26 cellular contexts compared by ENCODE assay signal in the genomic region with DNA sequence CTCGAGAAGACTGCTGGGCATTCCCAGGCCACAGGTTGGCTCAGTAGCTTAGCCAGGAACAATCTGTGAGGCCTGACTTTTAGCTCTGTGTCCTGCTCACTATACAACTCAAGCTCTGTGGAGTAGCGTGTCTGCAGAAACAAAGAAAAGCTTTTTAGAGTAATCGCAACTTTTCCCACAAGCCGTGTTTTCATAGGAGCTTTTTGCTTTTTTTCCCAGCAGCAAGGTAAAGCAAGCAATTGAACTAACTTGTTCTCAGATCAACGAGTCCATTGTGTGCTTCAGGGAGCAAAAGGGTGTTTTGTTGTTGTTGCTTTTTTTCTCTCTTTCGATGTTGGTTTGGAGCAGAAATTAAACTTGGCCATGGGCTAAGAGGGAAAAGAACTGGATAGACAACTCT.
"Had no signal": no experiment of that assay in that cellular context is flagged by ENCODE, and none has a peak within 500 bp of the region (broad histone marks: within the 10 kb centered on the region; RNA-seq: fewer than 3 reads in every experiment).

No MANE protein-coding gene starts in this region.

- ATAC-seq: activated CD8-positive, alpha-beta memory T cell treated with anti-CD3 and anti-CD28 coated beads, Interleukin-2, amount 10 ng/mL, durations not matched to agents 7 days and 5 days; WTC11 had no signal

- H3K27ac ChIP-seq: Peyer's patch, SJSA1 had no signal

- H3K4me3 Mint-ChIP-seq: activated CD8-positive, alpha-beta memory T cell treated with anti-CD3 and anti-CD28 coated beads, Interleukin-2, amount 10 ng/mL, durations not matched to agents 7 days and 5 days; activated naive CD4-positive, alpha-beta T cell treated with anti-CD3 and anti-CD28 coated beads for 36 hours; activated naive CD8-positive, alpha-beta T cell; activated T-cell treated with anti-CD3 and anti-CD28 coated beads, Interleukin-2, amount 50 U/mL, for 24 hours; IgD-negative memory B cell; T-helper 1 cell treated with Interleukin-12 subunit alpha and Interleukin-12 subunit beta and Interleukin-4 antibody, amounts not matched to agents 30 μg/mL and 1 μg/mL, for 36 hours; WTC11 had no signal

- H3K27me3 Mint-ChIP-seq: activated CD8-positive, alpha-beta memory T cell treated with anti-CD3 and anti-CD28 coated beads, Interleukin-2, amount 10 ng/mL, durations not matched to agents 7 days and 5 days; activated naive CD8-positive, alpha-beta T cell; activated T-cell treated with anti-CD3 and anti-CD28 coated beads, Interleukin-2, amount 50 U/mL, for 24 hours had no signal

- H3K36me3 Mint-ChIP-seq: IgD-negative memory B cell had no signal

- H3K4me1 ChIP-seq: Peyer's patch had no signal

- DNase-seq: activated CD4-positive, alpha-beta T cell treated with anti-CD3 and anti-CD28 coated beads for 48 hours; activated CD4-positive, alpha-beta T cell treated with anti-CD3 and anti-CD28 coated beads, Interleukin-2, amount 50 U/mL, for 4 hours; activated CD4-positive, CD25-positive, alpha-beta regulatory T cell treated with anti-CD3 and anti-CD28 coated beads, Interleukin-2, amount 50 U/mL, for 72 hours; activated CD8-positive, alpha-beta memory T cell treated with anti-CD3 and anti-CD28 coated beads, Interleukin-2, amount 10 ng/mL, durations not matched to agents 7 days and 5 days; activated effector memory CD4-positive, alpha-beta T cell treated with anti-CD3 and anti-CD28 coated beads, Interleukin-2, amount 50 U/mL, for 16 hours; activated naive CD4-positive, alpha-beta T cell treated with anti-CD3 and anti-CD28 coated beads for 36 hours; activated T-cell treated with anti-CD3 and anti-CD28 coated beads, Interleukin-2, amount 50 U/mL, for 24 hours; caudate nucleus; KG1; NCI-H1092; NCI-H1417; NCI-H1694; NCI-H2029; NCI-H2107; NCI-H345; NCI-H510A treated with DMSO at 0.1 percent for 48 hours; NCI-H69; NK-92 treated with Interleukin-12 subunit alpha and Interleukin-12 subunit beta, amount 100 ng/mL, for 24 hours; OCI-M1; Peyer's patch; SHP77 had no signal

- H3K27me3 ChIP-seq: Peyer's patch, SJSA1 had no signal

- H3K36me3 ChIP-seq: Peyer's patch, SJSA1 had no signal

- H3K4me1 Mint-ChIP-seq: IgD-negative memory B cell had no signal

- H3K9me3 ChIP-seq: Peyer's patch, SJSA1 had no signal

- H3K27ac Mint-ChIP-seq: activated CD8-positive, alpha-beta memory T cell treated with anti-CD3 and anti-CD28 coated beads, Interleukin-2, amount 10 ng/mL, durations not matched to agents 7 days and 5 days; activated naive CD4-positive, alpha-beta T cell treated with anti-CD3 and anti-CD28 coated beads for 36 hours; activated naive CD8-positive, alpha-beta T cell; activated T-cell treated with anti-CD3 and anti-CD28 coated beads, Interleukin-2, amount 50 U/mL, for 24 hours; T-helper 1 cell treated with Interleukin-12 subunit alpha and Interleukin-12 subunit beta and Interleukin-4 antibody, amounts not matched to agents 30 μg/mL and 1 μg/mL, for 36 hours; WTC11 had no signal

- H3K9me3 Mint-ChIP-seq: activated T-cell treated with anti-CD3 and anti-CD28 coated beads, Interleukin-2, amount 50 U/mL, for 24 hours; IgD-negative memory B cell had no signal

- H3K4me3 ChIP-seq: Peyer's patch, SJSA1 had no signal
